Comparison of ENCODE assay signal across 5 cellular contexts in genomic region chr20:60455272-60455671, GRCh38.
"Had no signal": no experiment of that assay in that cellular context is flagged by ENCODE, and none has a peak within 500 bp of the region (broad histone marks: within the 10 kb centered on the region; RNA-seq: fewer than 3 reads in every experiment).

No MANE protein-coding gene starts in this region.

- H3K9me3 Mint-ChIP-seq: GM23338, H9 had no signal

- H3K4me1 Mint-ChIP-seq: GM23338 had no signal

- H3K27ac Mint-ChIP-seq: GM23338, H9 had no signal

- DNase-seq: H9, HCEC 1CT, IMR-90 had no signal

- ATAC-seq: GM23338, K562 had no signal

- H3K4me3 ChIP-seq: GM23338, K562 had no signal

- H3K4me3 Mint-ChIP-seq: GM23338, H9 had no signal
